Comparison of ENCODE assay signal across 9 cellular contexts in genomic region chr1:23916209-23917131, GRCh38. TPM values are rescaled to one million over a fixed set of nuclear protein-coding genes. Genes with fewer than 3 reads are reported as not detected.
DNase-seq lines count a peak whose midpoint lies in the region; ATAC-seq and TF ChIP-seq lines count a peak whose summit lies in the region.
"Had no signal": no experiment of that assay in that cellular context is flagged by ENCODE, and none has a peak within 500 bp of the region (broad histone marks: within the 10 kb centered on the region; RNA-seq: fewer than 3 reads in every experiment).

No MANE protein-coding gene starts in this region.

- H3K4me3 Mint-ChIP-seq in CD4-positive, alpha-beta T cell = no peak overlapping the region

- peaks cover 26% of the 10 kb centered on the region for H3K4me1 Mint-ChIP-seq in CD4-positive, alpha-beta T cell (ENCODE audit: low read depth)

- no peaks in the 10 kb centered on the region for H3K36me3 Mint-ChIP-seq in CD4-positive, alpha-beta T cell (ENCODE audit: low read depth)

- H3K36me3 ChIP-seq in spleen = no peaks in the 10 kb centered on the region

- 16 to 31% (median 26%) methylated on average over 11 to 12 of the region's 12 CpGs for WGBS in spleen, 5 donors

- no peaks in the 10 kb centered on the region for H3K27me3 Mint-ChIP-seq in CD4-positive, alpha-beta T cell

- no peaks in the 10 kb centered on the region for H3K9me3 ChIP-seq in CD4-positive, alpha-beta T cell (ENCODE audit: control insufficient read depth, low read length)
- H3K9me3 ChIP-seq in spleen = no peaks in the 10 kb centered on the region

- peaks cover 12 to 71% (median 44%) of the 10 kb centered on the region in 6 donors for H3K4me1 ChIP-seq in spleen

- H3K27me3 ChIP-seq in CD4-positive, alpha-beta T cell (ENCODE audit: control insufficient read depth, insufficient read depth, low read length) = no peaks in the 10 kb centered on the region
- no peaks in the 10 kb centered on the region for H3K27me3 ChIP-seq in spleen (replicated peaks in 1 of 7)

- DNase-seq in CD4-positive, alpha-beta T cell = peak; percentile 9 to 51 (median 28)
- DNase-seq in KG1 (lab: John Stamatoyannopoulos, UW) (peak; percentile 73), SK-N-DZ (ENCODE audit: low spot score) (peak; percentile 74), amniotic stem cell (lab: John Stamatoyannopoulos, UW) (peak; percentile 4), iPS DF 4.7 (ENCODE audit: extremely low read depth, low spot score) (peak; percentile 75), spleen (peak; percentile 89)

- TF ChIP-seq CTCF in CD4-positive, alpha-beta T cell (IDR thresholded peaks at IDR 0.05) = no peak
- TF ChIP-seq CTCF in spleen (IDR thresholded peaks at IDR 0.05 in 8 of 11, conservative IDR thresholded peaks at IDR 0.05 in 3 of 11) = peak; percentile 49 to 83 (median 73)

- no peak overlapping the region for H3K27ac ChIP-seq in CD4-positive, alpha-beta T cell (ENCODE audit: low read depth, low read length)
- H3K27ac ChIP-seq in spleen = peak overlapping the region in 7 of 8 donors; percentile 29 to 80 (median 63)
- H3K27ac ChIP-seq: SK-N-MC had no signal

- ATAC-seq in CD4-positive, alpha-beta T cell (ENCODE audit: poor library complexity) = peak; percentile 92
- ATAC-seq in GM19395 (IDR thresholded peaks at IDR 0.05; ENCODE audit: unreplicated experiment) (peak; percentile 63), GM18858 (IDR thresholded peaks at IDR 0.05; ENCODE audit: unreplicated experiment) (no peak)

- CTCF ChIA-PET in CD4-positive, alpha-beta T cell (lab: Charles Lee) = interaction anchor here (0.6 to 1.9 kb wide), 3 partner anchors 106 to 145 kb away, joined by 3 to 8 read pairs (median 5); no protein-coding TSS in a partner anchor

- no peak for TF ChIP-seq POLR2A in spleen (IDR thresholded peaks at IDR 0.05)

- POLR2A ChIA-PET in CD4-positive, alpha-beta T cell (lab: Charles Lee) = interaction anchor here (0.6 to 1.5 kb wide), 3 partner anchors 88 to 145 kb away, joined by 3 to 6 read pairs (median 4); no protein-coding TSS in a partner anchor

- no peak overlapping the region for H3K27ac Mint-ChIP-seq in CD4-positive, alpha-beta T cell

- intact Hi-C loops in CD4-positive, alpha-beta T cell (cut with DNase I, micrococcal nuclease) = loop anchor here (1.0 to 5.0 kb wide), 2 partner anchors 104 to 144 kb away; no protein-coding TSS in a partner anchor
- intact Hi-C loops in spleen (cut with DNase I; ENCODE audit: low total_unique reads) = loop anchor here (5.0 kb wide), 1 partner anchor 104 kb away; no protein-coding TSS in a partner anchor

- peak overlapping the region in 1 of 8 donors; percentile 1 for H3K4me3 ChIP-seq in spleen
- H3K4me3 ChIP-seq: SK-N-MC had no signal

- no peaks in the 10 kb centered on the region for H3K9me3 Mint-ChIP-seq in CD4-positive, alpha-beta T cell

RNA-seq across cellular contexts. Expression of gene CNR2, which starts 3.3 kb away (rescaled TPM):
- total RNA-seq in CD4-positive, alpha-beta T cell = under 1 TPM in 1 of 2 experiments, not detected in 1; 0.05 TPM
- not detected in 2 replicates for polyA plus RNA-seq in SK-N-DZ (2014; cell fraction: cytosol; rRNA removed)
- not detected in 2 replicates for polyA plus RNA-seq in SK-N-DZ (2014; cell fraction: nucleus; rRNA removed)
- total RNA-seq in spleen = 10 to 100 TPM; 15.0 to 23.4 (median 18.2) TPM
- polyA plus RNA-seq in spleen = 10 to 100 TPM; 18.2 to 26.6 (median 22.3) TPM

RNA-seq across cellular contexts. Expression of gene PNRC2, which starts 43.2 kb away (rescaled TPM):
- 100 to 1,000 TPM; 172 to 183 TPM for total RNA-seq in CD4-positive, alpha-beta T cell
- polyA plus RNA-seq in SK-N-DZ (2014; cell fraction: cytosol; rRNA removed) = 73.5 and 80.7 TPM in 2 replicates
- 45.7 and 60.9 TPM in 2 replicates for polyA plus RNA-seq in SK-N-DZ (2014; cell fraction: nucleus; rRNA removed)
- total RNA-seq in spleen = 100 to 1,000 TPM in 6 of 7 donors, 10 to 100 TPM in 1; 87.3 to 127 (median 120) TPM
- polyA plus RNA-seq in spleen = 100 to 1,000 TPM in 2 of 3 donors, 10 to 100 TPM in 1; 83.0 to 114 (median 111) TPM

RNA-seq across cellular contexts. Expression of gene FUCA1, which starts 48.4 kb away (rescaled TPM):
- total RNA-seq in CD4-positive, alpha-beta T cell = 1 to 10 TPM; 3.6 to 4.1 TPM
- polyA plus RNA-seq in SK-N-DZ (2014; cell fraction: cytosol; rRNA removed) = 3.7 and 4.1 TPM in 2 replicates
- polyA plus RNA-seq in SK-N-DZ (2014; cell fraction: nucleus; rRNA removed) = 1.8 and 2.4 TPM in 2 replicates
- total RNA-seq in spleen = 100 to 1,000 TPM in 1 of 7 donors, 10 to 100 TPM in 6; 51.9 to 106 (median 78.8) TPM
- 10 to 100 TPM; 36.3 to 62.6 (median 40.8) TPM for polyA plus RNA-seq in spleen

Comparison
In these comparisons a context has a peak if more than half of its experiments do, and no peak if none do; other contexts are left out.
1. DNase-seq: peak in every context shown above with its lines; median percentile 89 in spleen; 75 in iPS DF 4.7; 74 in SK-N-DZ; 73 in KG1; 28 in CD4-positive, alpha-beta T cell; 4 in amniotic stem cell.
2. RNA of gene CNR2, which starts 3.3 kb away (total RNA-seq): 15.0 to 23.4 TPM in spleen; 0.05 TPM in CD4-positive, alpha-beta T cell; every median in the first group is over 10 times any median in the second.
3. RNA of gene FUCA1, which starts 48.4 kb away (total RNA-seq): 51.9 to 106 TPM in spleen; 3.6 to 4.1 TPM in CD4-positive, alpha-beta T cell; every median in the first group is over 10 times any median in the second.